In genomic region chr6:33440649-33441309, GRCh38 we compare ENCODE assay signal across 20 cellular contexts. TPM values are rescaled to one million over a fixed set of nuclear protein-coding genes. Genes with fewer than 3 reads are reported as not detected.
DNase-seq lines count a peak whose midpoint lies in the region; ATAC-seq, FAIRE-seq and TF ChIP-seq lines count a peak whose summit lies in the region.
"Had no signal": no experiment of that assay in that cellular context is flagged by ENCODE, and none has a peak within 500 bp of the region (broad histone marks: within the 10 kb centered on the region; RNA-seq: fewer than 3 reads in every experiment).

No MANE protein-coding gene starts in this region.

- no peaks in the 10 kb centered on the region for H3K27me3 ChIP-seq in osteoblast (ENCODE audit: insufficient read depth, low read length)

- no peak overlapping the region for H3K27ac ChIP-seq in osteoblast (ENCODE audit: low read depth, low read length)
- H3K27ac ChIP-seq: GM23248 had no signal

- H3K4me1 Mint-ChIP-seq in activated T-cell treated with anti-CD3 and anti-CD28 coated beads, Interleukin-2, amount 50 U/mL, for 24 hours (ENCODE audit: low read depth), result peaks cover 3% of the 10 kb centered on the region
- H3K4me1 Mint-ChIP-seq in activated T-helper 17 cell treated with anti-CD3 and anti-CD28 coated beads, Interleukin-2, amount 50 U/mL, for 72 hours, result peaks cover 5% of the 10 kb centered on the region

- H3K4me2 ChIP-seq in osteoblast (ENCODE audit: insufficient read depth, low read length), result no peak overlapping the region

- H3K27me3 Mint-ChIP-seq in activated T-cell treated with anti-CD3 and anti-CD28 coated beads, Interleukin-2, amount 50 U/mL, for 24 hours, result no peaks in the 10 kb centered on the region
- no peaks in the 10 kb centered on the region for H3K27me3 Mint-ChIP-seq in activated T-helper 17 cell treated with anti-CD3 and anti-CD28 coated beads, Interleukin-2, amount 50 U/mL, for 72 hours

- peaks cover 64% of the 10 kb centered on the region for H3K36me3 ChIP-seq in osteoblast (ENCODE audit: insufficient read depth, low read length)

- H3K4me3 Mint-ChIP-seq in activated T-cell treated with anti-CD3 and anti-CD28 coated beads, Interleukin-2, amount 50 U/mL, for 24 hours, result no peak overlapping the region
- H3K4me3 Mint-ChIP-seq in activated T-helper 17 cell treated with anti-CD3 and anti-CD28 coated beads, Interleukin-2, amount 50 U/mL, for 72 hours, result no peak overlapping the region
- H3K4me3 Mint-ChIP-seq: HFFc6 had no signal

- H3K9me3 ChIP-seq in osteoblast (ENCODE audit: low read depth, low read length), result no peaks in the 10 kb centered on the region

- no peak for TF ChIP-seq CTCF in osteoblast (IDR thresholded peaks at IDR 0.05; ENCODE audit: extremely low read depth, low read depth, low read length)

- H3K4me1 ChIP-seq in osteoblast (ENCODE audit: insufficient read depth, low read length), result peaks cover 3% of the 10 kb centered on the region

- no peak for TF ChIP-seq POLR2A in GM12891 (IDR thresholded peaks at IDR 0.05; ENCODE audit: low read depth, low read length)

- peak overlapping the region; percentile 65 for H3K27ac Mint-ChIP-seq in activated T-cell treated with anti-CD3 and anti-CD28 coated beads, Interleukin-2, amount 50 U/mL, for 24 hours
- peak overlapping the region; percentile 61 for H3K27ac Mint-ChIP-seq in activated T-helper 17 cell treated with anti-CD3 and anti-CD28 coated beads, Interleukin-2, amount 50 U/mL, for 72 hours

- no peak overlapping the region for H2AFZ ChIP-seq in osteoblast (ENCODE audit: low read length)
- H2AFZ ChIP-seq: GM23248 had no signal

- H3K36me3 Mint-ChIP-seq in activated T-cell treated with anti-CD3 and anti-CD28 coated beads, Interleukin-2, amount 50 U/mL, for 24 hours (ENCODE audit: low read depth), result peaks cover 88% of the 10 kb centered on the region
- H3K36me3 Mint-ChIP-seq in activated T-helper 17 cell treated with anti-CD3 and anti-CD28 coated beads, Interleukin-2, amount 50 U/mL, for 72 hours (ENCODE audit: low read depth), result peaks cover 92% of the 10 kb centered on the region

- no peak for FAIRE-seq in GM12891 (lab: Jason Lieb, UNC)
- FAIRE-seq: A204.1, D721Med had no signal

- H3K9me3 Mint-ChIP-seq in activated T-cell treated with anti-CD3 and anti-CD28 coated beads, Interleukin-2, amount 50 U/mL, for 24 hours, result no peaks in the 10 kb centered on the region
- no peaks in the 10 kb centered on the region for H3K9me3 Mint-ChIP-seq in activated T-helper 17 cell treated with anti-CD3 and anti-CD28 coated beads, Interleukin-2, amount 50 U/mL, for 72 hours
- H3K9me3 Mint-ChIP-seq: HFFc6 had no signal

- DNase-seq in activated T-cell treated with anti-CD3 and anti-CD28 coated beads, Interleukin-2, amount 50 U/mL, for 24 hours, result no peak
- no peak for DNase-seq in activated T-cell treated with anti-CD3 and anti-CD28 coated beads, Interleukin-2, amount 50 U/mL, for 48 hours
- DNase-seq in GM12891 (ENCODE audit: insufficient read length, low spot score) (peak; percentile 9), osteoblast (ENCODE audit: insufficient read length, low spot score, missing footprints) (peak; percentile 34), T-helper 9 cell (no peak)
- no peak for DNase-seq in stimulated activated CD4-positive, alpha-beta T cell treated with anti-CD3 and anti-CD28 coated beads, Interleukin-4, amount 100 ng/mL, for 4 hours
- DNase-seq: DND-41; GDM1; HFFc6; KG1; NCI-H1048; NCI-H146; NCI-H226; NCI-H69; NK-92 treated with Interleukin-12 subunit alpha and Interleukin-12 subunit beta, amount 100 ng/mL, for 24 hours had no signal

- peaks cover 3% of the 10 kb centered on the region for H4K20me1 ChIP-seq in osteoblast (ENCODE audit: insufficient read depth, low read length)

- ATAC-seq in activated T-helper 17 cell treated with anti-CD3 and anti-CD28 coated beads, Interleukin-2, amount 50 U/mL, for 72 hours (replicated peaks), result no peak
- ATAC-seq in HG03095 (IDR thresholded peaks at IDR 0.05; ENCODE audit: unreplicated experiment), result no peak

- H3K79me2 ChIP-seq in osteoblast (ENCODE audit: insufficient read depth, low read length), result no peaks in the 10 kb centered on the region

- no peak overlapping the region for H3K4me3 ChIP-seq in osteoblast (ENCODE audit: insufficient read depth, low read length)
- H3K4me3 ChIP-seq: GM23248 had no signal

TF ChIP-seq in GM12891, 5 proteins besides CTCF, POLR2A, EP300 and RAD21:
- TF ChIP-seq POU2F2 (IDR thresholded peaks at IDR 0.05; ENCODE audit: low read depth, low read length), result no peak
- TF ChIP-seq PAX5 (IDR thresholded peaks at IDR 0.05; ENCODE audit: insufficient read depth, low read length, severe bottlenecking), result no peak
- no peak for TF ChIP-seq POLR2AphosphoS5 (IDR thresholded peaks at IDR 0.05; ENCODE audit: low read depth, low read length)
- no peak for TF ChIP-seq SPI1 (IDR thresholded peaks at IDR 0.05; ENCODE audit: low read depth, low read length)
- no peak for TF ChIP-seq TAF1 (IDR thresholded peaks at IDR 0.05; ENCODE audit: low read depth, low read length)
TF ChIP-seq in GM12891: peak in this region for 0.

RNA-seq across cellular contexts. Expression of gene ZBTB9, which starts 13.6 kb away (rescaled TPM):
- polyA plus RNA-seq in GM12891 (2012; ENCODE audit: low read depth, missing spikeins), result 4.1 TPM
- total RNA-seq in activated T-helper 17 cell treated with anti-CD3 and anti-CD28 coated beads, Interleukin-2, amount 50 U/mL, for 72 hours, result 10 to 100 TPM; 11.6 to 12.5 TPM
- total RNA-seq in osteoblast, result 4.1 and 4.7 TPM in 2 replicates

RNA-seq across cellular contexts. Expression of gene SYNGAP1, which starts 20.9 kb away (rescaled TPM):
- 10.4 TPM for polyA plus RNA-seq in GM12891 (2012; ENCODE audit: low read depth, missing spikeins)
- total RNA-seq in activated T-helper 17 cell treated with anti-CD3 and anti-CD28 coated beads, Interleukin-2, amount 50 U/mL, for 72 hours, result 100 to 1,000 TPM in 1 of 2 donors, 10 to 100 TPM in 1; 43.2 to 156 TPM
- total RNA-seq in osteoblast, result 6.9 and 8.8 TPM in 2 replicates

RNA-seq across cellular contexts. Expression of gene CUTA, which starts 22.9 kb away (rescaled TPM):
- polyA plus RNA-seq in GM12891 (2012; ENCODE audit: low read depth, missing spikeins), result 237 TPM
- total RNA-seq in activated T-helper 17 cell treated with anti-CD3 and anti-CD28 coated beads, Interleukin-2, amount 50 U/mL, for 72 hours, result 100 to 1,000 TPM; 163 to 248 TPM
- total RNA-seq in osteoblast, result 89.3 and 122 TPM in 2 replicates

RNA-seq across cellular contexts. Expression of gene PHF1, which starts 30.0 kb away (rescaled TPM):
- polyA plus RNA-seq in GM12891 (2012; ENCODE audit: low read depth, missing spikeins), result 23.5 TPM
- total RNA-seq in activated T-helper 17 cell treated with anti-CD3 and anti-CD28 coated beads, Interleukin-2, amount 50 U/mL, for 72 hours, result 100 to 1,000 TPM in 1 of 2 donors, 10 to 100 TPM in 1; 27.2 to 133 TPM
- 25.9 and 30.8 TPM in 2 replicates for total RNA-seq in osteoblast

RNA-seq across cellular contexts. Expression of gene KIFC1, which starts 49.2 kb away (rescaled TPM):
- 29.0 TPM for polyA plus RNA-seq in GM12891 (2012; ENCODE audit: low read depth, missing spikeins)
- total RNA-seq in activated T-helper 17 cell treated with anti-CD3 and anti-CD28 coated beads, Interleukin-2, amount 50 U/mL, for 72 hours, result 100 to 1,000 TPM; 101 to 108 TPM
- 3.2 and 4.0 TPM in 2 replicates for total RNA-seq in osteoblast

Comparison
In these comparisons a context has a peak if more than half of its experiments do, and no peak if none do; other contexts are left out.
1. DNase-seq: peak in GM12891 (single experiment) and osteoblast (single experiment); none in activated T-cell treated with anti-CD3 and anti-CD28 coated beads, Interleukin-2, amount 50 U/mL, for 24 hours (single experiment), activated T-cell treated with anti-CD3 and anti-CD28 coated beads, Interleukin-2, amount 50 U/mL, for 48 hours (0 of 2), stimulated activated CD4-positive, alpha-beta T cell treated with anti-CD3 and anti-CD28 coated beads, Interleukin-4, amount 100 ng/mL, for 4 hours (0 of 2) and T-helper 9 cell (single experiment).